ENCODE assay signal across 12 cellular contexts in the genomic region with DNA sequence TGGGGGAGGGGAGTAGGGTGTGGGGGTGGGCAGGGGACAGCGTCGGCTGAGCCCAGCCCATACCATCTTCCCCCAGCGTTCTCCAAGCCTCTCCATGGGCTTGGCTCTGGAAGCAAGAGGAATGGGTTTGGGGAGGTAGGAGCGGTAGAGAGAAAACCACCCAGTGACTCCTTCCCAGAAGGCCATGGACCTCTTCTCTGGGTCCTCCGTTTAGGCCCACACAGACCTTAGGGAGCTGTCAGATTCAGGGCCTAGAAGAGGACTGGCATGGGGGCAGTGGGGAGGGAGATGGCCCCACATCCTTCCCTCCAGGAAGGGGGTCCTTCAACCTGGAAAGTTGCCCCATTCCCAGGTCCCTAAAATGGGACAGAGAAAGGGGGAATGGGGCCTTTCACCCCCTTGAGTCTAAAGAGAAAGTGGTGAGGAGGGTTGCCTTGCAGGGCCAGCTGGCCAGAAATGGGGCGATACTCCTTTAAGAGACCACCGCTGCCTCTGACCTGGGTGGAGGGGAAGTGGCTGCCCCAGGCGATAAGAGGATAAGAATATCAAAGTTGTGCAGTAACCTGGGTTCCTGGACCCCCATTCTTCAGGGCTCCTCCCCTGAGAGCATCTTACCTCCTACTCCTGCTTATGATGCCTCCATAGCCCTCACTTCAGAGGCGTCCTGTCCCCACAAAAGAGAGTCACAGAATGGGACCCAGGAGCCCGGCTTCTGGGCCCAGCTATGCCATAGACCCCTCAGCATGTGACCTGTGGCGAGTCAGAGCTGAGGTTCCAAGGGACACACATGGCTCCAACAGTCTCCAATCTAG. TPM values are rescaled to one million over a fixed set of nuclear protein-coding genes. Genes with fewer than 3 reads are reported as not detected.
DNase-seq lines count a peak whose midpoint lies in the region; ATAC-seq, FAIRE-seq and TF ChIP-seq lines count a peak whose summit lies in the region.
"Had no signal": no experiment of that assay in that cellular context is flagged by ENCODE, and none has a peak within 500 bp of the region (broad histone marks: within the 10 kb centered on the region; RNA-seq: fewer than 3 reads in every experiment).

No MANE protein-coding gene starts in this region.

- peaks cover 47% of the 10 kb centered on the region for H3K4me1 Mint-ChIP-seq in activated CD4-positive, alpha-beta memory T cell treated with anti-CD3 and anti-CD28 coated beads, Interleukin-2, amount 10 ng/mL, durations not matched to agents 7 days and 5 days

- H3K27ac Mint-ChIP-seq in activated CD4-positive, alpha-beta memory T cell treated with anti-CD3 and anti-CD28 coated beads, Interleukin-2, amount 10 ng/mL, durations not matched to agents 7 days and 5 days = peak overlapping the region; percentile 100

- no peak for TF ChIP-seq POLR2A in tibial nerve (IDR thresholded peaks at IDR 0.05)

- peaks cover 2% of the 10 kb centered on the region for H3K27me3 Mint-ChIP-seq in activated CD4-positive, alpha-beta memory T cell treated with anti-CD3 and anti-CD28 coated beads, Interleukin-2, amount 10 ng/mL, durations not matched to agents 7 days and 5 days

- H3K4me3 Mint-ChIP-seq in activated CD4-positive, alpha-beta memory T cell treated with anti-CD3 and anti-CD28 coated beads, Interleukin-2, amount 10 ng/mL, durations not matched to agents 7 days and 5 days = peak overlapping the region; percentile 98

- H3K9ac ChIP-seq in BLaER1 = peak overlapping the region; percentile 100

- FAIRE-seq in GM18507 (lab: Jason Lieb, UNC) = peak; percentile 35

- H3K9me3 Mint-ChIP-seq in activated CD4-positive, alpha-beta memory T cell treated with anti-CD3 and anti-CD28 coated beads, Interleukin-2, amount 10 ng/mL, durations not matched to agents 7 days and 5 days = no peaks in the 10 kb centered on the region

- peaks cover 35% of the 10 kb centered on the region for H4K20me1 ChIP-seq in BLaER1

- ATAC-seq in HG02642 (IDR thresholded peaks at IDR 0.05; ENCODE audit: poor library complexity, unreplicated experiment) = no peak

- H3K4me3 ChIP-seq in BLaER1 (peak overlapping the region; percentile 96), mononuclear cell (ENCODE audit: low read length) (peak overlapping the region; percentile 99), tibial nerve (peak overlapping the region in 1 of 4 donors; percentile 56)
- H3K4me3 ChIP-seq: smooth muscle cell, thyroid gland had no signal

- TF ChIP-seq EP300 in tibial nerve (IDR thresholded peaks at IDR 0.05) = no peak

- peaks cover 58% of the 10 kb centered on the region for H3K36me3 Mint-ChIP-seq in activated CD4-positive, alpha-beta memory T cell treated with anti-CD3 and anti-CD28 coated beads, Interleukin-2, amount 10 ng/mL, durations not matched to agents 7 days and 5 days (ENCODE audit: low read depth)

- peaks cover 25% of the 10 kb centered on the region for H3K36me3 ChIP-seq in BLaER1
- H3K36me3 ChIP-seq in tibial nerve = no peaks in the 10 kb centered on the region
- H3K36me3 ChIP-seq: thyroid gland had no signal

- H3K27me3 ChIP-seq in BLaER1 (no peaks in the 10 kb centered on the region), mononuclear cell (ENCODE audit: insufficient read depth, low read length) (no peaks in the 10 kb centered on the region), tibial nerve (peaks cover 0 to 27% of the 10 kb centered on the region in 2 donors)
- H3K27me3 ChIP-seq: thyroid gland had no signal

- WGBS in tibial nerve, 2 donors = 64 to 67% methylated on average over 11 of the region's 11 CpGs

- peak overlapping the region; percentile 96 for H3K4me2 ChIP-seq in BLaER1
- H3K4me2 ChIP-seq: smooth muscle cell had no signal

- DNase-seq in GM18507 (ENCODE audit: extremely low spot score, insufficient read length, low read depth) (no peak), superior temporal gyrus (ENCODE audit: extremely low spot score) (no peak), NCI-H345 (lab: John Stamatoyannopoulos, UW) (no peak), tibial nerve (ENCODE audit: low spot score in 2 of 2) (no peak)
- DNase-seq in activated CD4-positive, alpha-beta memory T cell treated with anti-CD3 and anti-CD28 coated beads, Interleukin-2, amount 10 ng/mL, durations not matched to agents 7 days and 5 days = peak; percentile 55
- DNase-seq: thyroid gland had no signal

- TF ChIP-seq CTCF in tibial nerve (IDR thresholded peaks at IDR 0.05) = no peak

- no peaks in the 10 kb centered on the region; the same call in 1 of the 2 replicates for H3K9me3 ChIP-seq in BLaER1
- no peaks in the 10 kb centered on the region for H3K9me3 ChIP-seq in mononuclear cell (ENCODE audit: low read depth, low read length)
- no peaks in the 10 kb centered on the region for H3K9me3 ChIP-seq in tibial nerve
- H3K9me3 ChIP-seq: thyroid gland had no signal

- H3K27ac ChIP-seq in BLaER1 (peak overlapping the region; percentile 100), tibial nerve (peak overlapping the region in 1 of 4 donors; percentile 89)
- H3K27ac ChIP-seq: thyroid gland had no signal

- POLR2A ChIA-PET in activated CD4-positive, alpha-beta memory T cell treated with anti-CD3 and anti-CD28 coated beads, Interleukin-2, amount 10 ng/mL, durations not matched to agents 7 days and 5 days (lab: Charles Lee) = interaction anchor here (1.0 to 22.3 kb wide), 16 partner anchors 10 to 1631 kb away, joined by 3 to 1460 read pairs (median 8); a partner anchor contains a TSS

- H3K4me1 ChIP-seq in BLaER1 (peaks cover 40% of the 10 kb centered on the region), mononuclear cell (ENCODE audit: insufficient read depth, low read length) (peaks cover 65% of the 10 kb centered on the region), tibial nerve (peaks cover 0 to 34% (median 19%) of the 10 kb centered on the region in 4 donors)
- H3K4me1 ChIP-seq: thyroid gland had no signal

- CTCF ChIA-PET in activated CD4-positive, alpha-beta memory T cell treated with anti-CD3 and anti-CD28 coated beads, Interleukin-2, amount 10 ng/mL, durations not matched to agents 7 days and 5 days (lab: Charles Lee) = interaction anchor here (1.0 to 1.8 kb wide), 4 partner anchors 10 to 84 kb away, joined by 3 to 22 read pairs (median 5); a partner anchor contains a TSS

RNA-seq across cellular contexts. Expression of a gene that starts 5.0 kb away (rescaled TPM):
- 10 to 100 TPM; 60.9 to 69.4 TPM for total RNA-seq in activated CD4-positive, alpha-beta memory T cell treated with anti-CD3 and anti-CD28 coated beads, Interleukin-2, amount 10 ng/mL, durations not matched to agents 7 days and 5 days
- 22.4 TPM for total RNA-seq in mononuclear cell
- total RNA-seq in tibial nerve = 10 to 100 TPM; 11.4 to 16.3 (median 13.0) TPM
- total RNA-seq: NCI-H460 had no signal

RNA-seq across cellular contexts. Expression of a gene that starts 18.4 kb away (rescaled TPM):
- 10 to 100 TPM; 85.8 to 91.0 TPM for total RNA-seq in activated CD4-positive, alpha-beta memory T cell treated with anti-CD3 and anti-CD28 coated beads, Interleukin-2, amount 10 ng/mL, durations not matched to agents 7 days and 5 days
- total RNA-seq in mononuclear cell = 65.3 TPM
- total RNA-seq in tibial nerve = 10 to 100 TPM; 34.5 to 38.0 (median 35.2) TPM

RNA-seq across cellular contexts. Expression of a gene that starts 52.9 kb away (rescaled TPM):
- under 1 TPM; 0.08 to 0.38 TPM for total RNA-seq in activated CD4-positive, alpha-beta memory T cell treated with anti-CD3 and anti-CD28 coated beads, Interleukin-2, amount 10 ng/mL, durations not matched to agents 7 days and 5 days
- total RNA-seq in mononuclear cell (0.42 TPM), tibial nerve (not detected)
- total RNA-seq: fibroblast of lung, NCI-H460, smooth muscle cell had no signal
